In the genomic region with DNA sequence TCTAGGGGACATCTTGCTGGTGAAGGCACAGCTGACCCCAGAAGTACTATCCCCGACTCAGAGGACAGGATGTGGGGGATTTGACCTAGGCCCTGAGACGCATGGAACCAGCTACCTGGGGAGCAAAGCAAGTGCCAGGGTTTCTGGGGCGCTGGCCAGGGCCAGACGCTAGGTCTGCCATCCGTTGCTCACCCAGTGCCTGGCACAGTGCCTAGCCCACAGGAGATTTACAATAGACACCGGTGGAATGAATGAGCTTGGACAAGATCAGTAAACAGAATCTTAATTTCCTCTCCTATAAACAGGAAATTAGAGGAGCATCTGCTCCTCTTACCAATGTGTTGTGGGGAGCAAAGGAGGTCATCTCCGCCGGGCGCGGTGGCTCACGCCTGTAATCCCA, we compare ENCODE assay signal across 18 cellular contexts. TPM values are rescaled to one million over a fixed set of nuclear protein-coding genes. Genes with fewer than 3 reads are reported as not detected.
DNase-seq lines count a peak whose midpoint lies in the region; ATAC-seq and TF ChIP-seq lines count a peak whose summit lies in the region.
"Had no signal": no experiment of that assay in that cellular context is flagged by ENCODE, and none has a peak within 500 bp of the region (broad histone marks: within the 10 kb centered on the region; RNA-seq: fewer than 3 reads in every experiment).

No MANE protein-coding gene starts in this region.

- no peak for TF ChIP-seq CTCF in VCaP (conservative IDR thresholded peaks at IDR 0.05)

- H3K27ac ChIP-seq in VCaP, result peak overlapping the region; percentile 9; the same call in 1 of the 2 replicates
- H3K27ac ChIP-seq: BLaER1 had no signal

- no peak for ATAC-seq in activated CD8-positive, alpha-beta T cell treated with anti-CD3 and anti-CD28 coated beads, Interleukin-2, amount 10 ng/mL, durations not matched to agents 7 days and 5 days
- no peak for ATAC-seq in GM21619 (IDR thresholded peaks at IDR 0.05; ENCODE audit: unreplicated experiment)
- ATAC-seq: K562 had no signal

- DNase-seq in NCI-H748 (lab: John Stamatoyannopoulos, UW; ENCODE audit: unreplicated experiment) (peak; percentile 7), NCI-H748 treated with DMSO at 0.1 percent for 48 hours (lab: John Stamatoyannopoulos, UW) (no peak), NCI-H1694 treated with DMSO at 0.1 percent for 48 hours (lab: John Stamatoyannopoulos, UW) (peak; percentile 40), MV-4-11 (lab: John Stamatoyannopoulos, UW) (no peak), NCI-H2227 treated with DMSO at 0.1 percent for 48 hours (lab: John Stamatoyannopoulos, UW) (no peak)
- DNase-seq in activated CD8-positive, alpha-beta T cell treated with anti-CD3 and anti-CD28 coated beads, Interleukin-2, amount 10 ng/mL, durations not matched to agents 7 days and 5 days, result no peak
- DNase-seq: DMS153, H9, NCI-H1048, NCI-H2171, NCI-H526, RPMI8226, SIG-M5 had no signal

- H3K9me3 Mint-ChIP-seq in activated CD8-positive, alpha-beta T cell treated with anti-CD3 and anti-CD28 coated beads, Interleukin-2, amount 10 ng/mL, durations not matched to agents 7 days and 5 days (ENCODE audit: insufficient read depth), result no peaks in the 10 kb centered on the region

- peaks cover 6% of the 10 kb centered on the region for H3K4me1 Mint-ChIP-seq in activated CD8-positive, alpha-beta T cell treated with anti-CD3 and anti-CD28 coated beads, Interleukin-2, amount 10 ng/mL, durations not matched to agents 7 days and 5 days (ENCODE audit: low read depth)

- no peak overlapping the region for H3K27ac Mint-ChIP-seq in activated CD8-positive, alpha-beta T cell treated with anti-CD3 and anti-CD28 coated beads, Interleukin-2, amount 10 ng/mL, durations not matched to agents 7 days and 5 days

- CTCF ChIA-PET in activated CD8-positive, alpha-beta T cell treated with anti-CD3 and anti-CD28 coated beads, Interleukin-2, amount 10 ng/mL, durations not matched to agents 7 days and 5 days (lab: Charles Lee), result interaction anchor here (1.2 kb wide), 1 partner anchor 31 kb away, joined by 4 read pairs; no protein-coding TSS in a partner anchor

- peaks cover 18% of the 10 kb centered on the region for H3K27me3 Mint-ChIP-seq in activated CD8-positive, alpha-beta T cell treated with anti-CD3 and anti-CD28 coated beads, Interleukin-2, amount 10 ng/mL, durations not matched to agents 7 days and 5 days (ENCODE audit: low read depth)

- no peak overlapping the region for H3K4me3 Mint-ChIP-seq in activated CD8-positive, alpha-beta T cell treated with anti-CD3 and anti-CD28 coated beads, Interleukin-2, amount 10 ng/mL, durations not matched to agents 7 days and 5 days
- H3K4me3 Mint-ChIP-seq: H9 had no signal

- POLR2A ChIA-PET in activated CD8-positive, alpha-beta T cell treated with anti-CD3 and anti-CD28 coated beads, Interleukin-2, amount 10 ng/mL, durations not matched to agents 7 days and 5 days (lab: Charles Lee), result no interaction called here

- no peaks in the 10 kb centered on the region for H3K36me3 Mint-ChIP-seq in activated CD8-positive, alpha-beta T cell treated with anti-CD3 and anti-CD28 coated beads, Interleukin-2, amount 10 ng/mL, durations not matched to agents 7 days and 5 days (ENCODE audit: low read depth)

RNA-seq across cellular contexts. Expression of a gene that starts 5.0 kb away (rescaled TPM):
- under 1 TPM in 1 of 2 experiments, not detected in 1; 0.23 TPM for total RNA-seq in activated CD8-positive, alpha-beta T cell treated with anti-CD3 and anti-CD28 coated beads, Interleukin-2, amount 10 ng/mL, durations not matched to agents 7 days and 5 days
- total RNA-seq: K562; T-helper 1 cell treated with Interleukin-12 subunit alpha and Interleukin-12 subunit beta and Interleukin-4 antibody, amounts not matched to agents 30 ng/mL and 1 ng/mL, for 36 hours had no signal

RNA-seq across cellular contexts. Expression of a gene that starts 51.1 kb away (rescaled TPM):
- 10 to 100 TPM; 50.6 to 51.5 TPM for total RNA-seq in activated CD8-positive, alpha-beta T cell treated with anti-CD3 and anti-CD28 coated beads, Interleukin-2, amount 10 ng/mL, durations not matched to agents 7 days and 5 days

Comparison
In these comparisons a context has a peak if more than half of its experiments do, and no peak if none do; other contexts are left out.
1. DNase-seq: peak in NCI-H748 (single experiment) and NCI-H1694 treated with DMSO at 0.1 percent for 48 hours (single experiment); none in NCI-H748 treated with DMSO at 0.1 percent for 48 hours (single experiment), activated CD8-positive, alpha-beta T cell treated with anti-CD3 and anti-CD28 coated beads, Interleukin-2, amount 10 ng/mL, durations not matched to agents 7 days and 5 days (single experiment), MV-4-11 (single experiment) and NCI-H2227 treated with DMSO at 0.1 percent for 48 hours (single experiment).